Comparison of ENCODE assay signal across 24 cellular contexts in the genomic region with DNA sequence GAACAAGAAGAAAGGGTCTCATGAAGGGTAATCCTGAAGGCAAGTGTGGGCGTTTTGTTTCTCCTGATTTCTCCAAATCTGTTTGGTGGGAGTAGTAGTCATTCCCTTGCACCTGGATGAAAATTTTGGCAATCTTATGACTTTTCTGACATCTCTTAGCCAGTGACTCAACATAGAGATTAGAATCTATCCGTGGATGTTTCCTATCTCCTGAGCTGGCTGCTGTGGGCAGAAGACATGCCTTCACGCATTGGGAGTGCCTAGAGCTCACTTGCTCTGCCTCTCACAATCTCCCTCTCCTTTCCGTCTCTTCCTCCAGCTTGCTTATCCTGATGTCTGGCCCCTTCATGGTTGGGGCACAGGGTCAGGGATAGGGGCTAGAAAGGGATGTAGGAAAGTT.
"Had no signal": no experiment of that assay in that cellular context is flagged by ENCODE, and none has a peak within 500 bp of the region (broad histone marks: within the 10 kb centered on the region; RNA-seq: fewer than 3 reads in every experiment).

No MANE protein-coding gene starts in this region.

- H3K9me3 ChIP-seq: breast epithelium, Peyer's patch, SJSA1 had no signal

- H3K36me3 Mint-ChIP-seq: activated naive CD4-positive, alpha-beta T cell treated with anti-CD3 and anti-CD28 coated beads, Interleukin-2, amount 10 ng/mL, durations not matched to agents 7 days and 5 days; activated naive CD8-positive, alpha-beta T cell treated with anti-CD3 and anti-CD28 coated beads for 36 hours had no signal

- H3K27ac ChIP-seq: breast epithelium, Peyer's patch, RWPE1, SJSA1 had no signal

- H3K4me1 ChIP-seq: Peyer's patch, SJSA1 had no signal

- H3K27ac Mint-ChIP-seq: activated B cell treated with CpG ODN at 0.5 μM for 24 hours; activated CD4-positive, alpha-beta memory T cell treated with anti-CD3 and anti-CD28 coated beads, Interleukin-2, amount 10 ng/mL, durations not matched to agents 7 days and 5 days; activated naive CD4-positive, alpha-beta T cell treated with anti-CD3 and anti-CD28 coated beads, Interleukin-2, amount 10 ng/mL, durations not matched to agents 7 days and 5 days; activated naive CD8-positive, alpha-beta T cell treated with anti-CD3 and anti-CD28 coated beads for 36 hours; activated T-cell treated with anti-CD3 and anti-CD28 coated beads, Interleukin-2, amount 50 U/mL, for 72 hours; activated T-helper 2 cell treated with anti-CD3 and anti-CD28 coated beads, Interferon-gamma antibody, Interleukin-2, Interleukin-4, amounts not matched to agents 10 μg/mL and 5 μg/mL and 100 μg/mL, durations not matched to agents 14 hours and 24 hours and 36 hours; T-helper 17 cell had no signal

- DNase-seq: activated B cell treated with CpG ODN at 0.5 μM for 24 hours; activated CD4-positive, alpha-beta memory T cell treated with anti-CD3 and anti-CD28 coated beads, Interleukin-2, amount 10 ng/mL, durations not matched to agents 7 days and 5 days; activated CD4-positive, alpha-beta T cell treated with anti-CD3 and anti-CD28 coated beads, Interleukin-2, amount 50 U/mL, for 1 hour; activated gamma-delta T cell treated with Interleukin-2 at 50 U/mL for 16 hours; activated naive CD4-positive, alpha-beta T cell treated with anti-CD3 and anti-CD28 coated beads, Interleukin-2, amount 10 ng/mL, durations not matched to agents 7 days and 5 days; activated naive CD8-positive, alpha-beta T cell treated with anti-CD3 and anti-CD28 coated beads for 36 hours; activated T-cell treated with anti-CD3 and anti-CD28 coated beads, Interleukin-2, amount 50 U/mL, for 72 hours; caudate nucleus; NCI-H1105 treated with DMSO at 0.1 percent for 48 hours; NCI-H1436 treated with DMSO at 0.1 percent for 48 hours; NCI-H187; NCI-H2081; NCI-H510A treated with DMSO at 0.1 percent for 48 hours; NCI-H69; NK-92 treated with Interleukin-12 subunit alpha and Interleukin-12 subunit beta, amount 100 ng/mL, for 24 hours; Peyer's patch; Right ventricle myocardium superior; T-helper 17 cell; T1000 had no signal

- ATAC-seq: activated T-cell treated with anti-CD3 and anti-CD28 coated beads, Interleukin-2, amount 50 U/mL, for 72 hours; T-helper 17 cell had no signal

- H3K27me3 Mint-ChIP-seq: activated naive CD8-positive, alpha-beta T cell treated with anti-CD3 and anti-CD28 coated beads for 36 hours had no signal

- H3K27me3 ChIP-seq: breast epithelium, Peyer's patch, SJSA1 had no signal

- FAIRE-seq: TTC549 had no signal

- H3K4me3 ChIP-seq: breast epithelium, Peyer's patch, SJSA1 had no signal

- H3K36me3 ChIP-seq: breast epithelium, Peyer's patch, SJSA1 had no signal

- H3K9me3 Mint-ChIP-seq: activated B cell treated with CpG ODN at 0.5 μM for 24 hours; activated CD4-positive, alpha-beta memory T cell treated with anti-CD3 and anti-CD28 coated beads, Interleukin-2, amount 10 ng/mL, durations not matched to agents 7 days and 5 days; activated naive CD4-positive, alpha-beta T cell treated with anti-CD3 and anti-CD28 coated beads, Interleukin-2, amount 10 ng/mL, durations not matched to agents 7 days and 5 days; activated naive CD8-positive, alpha-beta T cell treated with anti-CD3 and anti-CD28 coated beads for 36 hours; activated T-cell treated with anti-CD3 and anti-CD28 coated beads, Interleukin-2, amount 50 U/mL, for 72 hours; activated T-helper 2 cell treated with anti-CD3 and anti-CD28 coated beads, Interferon-gamma antibody, Interleukin-2, Interleukin-4, amounts not matched to agents 10 μg/mL and 5 μg/mL and 100 μg/mL, durations not matched to agents 14 hours and 24 hours and 36 hours had no signal

- H3K4me3 Mint-ChIP-seq: activated B cell treated with CpG ODN at 0.5 μM for 24 hours; activated CD4-positive, alpha-beta memory T cell treated with anti-CD3 and anti-CD28 coated beads, Interleukin-2, amount 10 ng/mL, durations not matched to agents 7 days and 5 days; activated naive CD4-positive, alpha-beta T cell treated with anti-CD3 and anti-CD28 coated beads, Interleukin-2, amount 10 ng/mL, durations not matched to agents 7 days and 5 days; activated naive CD8-positive, alpha-beta T cell treated with anti-CD3 and anti-CD28 coated beads for 36 hours; activated T-cell treated with anti-CD3 and anti-CD28 coated beads, Interleukin-2, amount 50 U/mL, for 72 hours; T-helper 17 cell had no signal

- H3K4me1 Mint-ChIP-seq: activated B cell treated with CpG ODN at 0.5 μM for 24 hours; activated CD4-positive, alpha-beta memory T cell treated with anti-CD3 and anti-CD28 coated beads, Interleukin-2, amount 10 ng/mL, durations not matched to agents 7 days and 5 days; activated naive CD4-positive, alpha-beta T cell treated with anti-CD3 and anti-CD28 coated beads, Interleukin-2, amount 10 ng/mL, durations not matched to agents 7 days and 5 days; activated naive CD8-positive, alpha-beta T cell treated with anti-CD3 and anti-CD28 coated beads for 36 hours had no signal
